1 cellular context compared by ENCODE assay signal in the genomic region with DNA sequence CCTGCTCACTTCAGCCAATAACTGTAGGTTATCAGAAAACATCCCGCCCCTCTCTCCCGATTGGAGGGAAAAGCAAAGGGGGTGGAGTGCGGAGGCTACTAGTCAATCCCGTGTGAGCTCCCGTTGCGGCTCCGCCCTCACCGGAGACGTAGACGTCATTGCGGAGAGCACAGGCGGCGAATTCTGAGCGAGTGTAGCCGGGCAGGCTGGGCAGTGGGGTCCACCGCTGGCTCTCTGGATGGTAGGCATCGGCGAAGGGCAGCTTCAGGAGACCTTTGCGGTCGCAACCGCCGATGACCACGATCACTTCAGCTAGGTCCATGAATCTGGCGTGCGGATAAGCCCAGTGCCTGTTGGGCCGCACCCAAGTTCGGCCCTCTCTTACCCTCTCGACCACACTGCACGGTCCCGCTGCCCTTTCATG.
A peak's percentile ranks its signal among the peaks of the same experiment; 100 is the strongest.
TF ChIP-seq lines count a peak whose summit lies in the region.

No MANE protein-coding gene starts in this region.

TF ChIP-seq in K562, 482 proteins besides CTCF, POLR2A, EP300 and RAD21 (continued from another document):
- TF ChIP-seq, protein P1, sequence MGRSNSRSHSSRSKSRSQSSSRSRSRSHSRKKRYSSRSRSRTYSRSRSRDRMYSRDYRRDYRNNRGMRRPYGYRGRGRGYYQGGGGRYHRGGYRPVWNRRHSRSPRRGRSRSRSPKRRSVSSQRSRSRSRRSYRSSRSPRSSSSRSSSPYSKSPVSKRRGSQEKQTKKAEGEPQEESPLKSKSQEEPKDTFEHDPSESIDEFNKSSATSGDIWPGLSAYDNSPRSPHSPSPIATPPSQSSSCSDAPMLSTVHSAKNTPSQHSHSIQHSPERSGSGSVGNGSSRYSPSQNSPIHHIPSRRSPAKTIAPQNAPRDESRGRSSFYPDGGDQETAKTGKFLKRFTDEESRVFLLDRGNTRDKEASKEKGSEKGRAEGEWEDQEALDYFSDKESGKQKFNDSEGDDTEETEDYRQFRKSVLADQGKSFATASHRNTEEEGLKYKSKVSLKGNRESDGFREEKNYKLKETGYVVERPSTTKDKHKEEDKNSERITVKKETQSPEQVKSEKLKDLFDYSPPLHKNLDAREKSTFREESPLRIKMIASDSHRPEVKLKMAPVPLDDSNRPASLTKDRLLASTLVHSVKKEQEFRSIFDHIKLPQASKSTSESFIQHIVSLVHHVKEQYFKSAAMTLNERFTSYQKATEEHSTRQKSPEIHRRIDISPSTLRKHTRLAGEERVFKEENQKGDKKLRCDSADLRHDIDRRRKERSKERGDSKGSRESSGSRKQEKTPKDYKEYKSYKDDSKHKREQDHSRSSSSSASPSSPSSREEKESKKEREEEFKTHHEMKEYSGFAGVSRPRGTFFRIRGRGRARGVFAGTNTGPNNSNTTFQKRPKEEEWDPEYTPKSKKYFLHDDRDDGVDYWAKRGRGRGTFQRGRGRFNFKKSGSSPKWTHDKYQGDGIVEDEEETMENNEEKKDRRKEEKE (IDR thresholded peaks at IDR 0.05; ENCODE audit: borderline replicate concordance in 1 of 2, control insufficient read depth in 1 of 2, low read depth in 2 of 2, low read length in 1 of 2): no peak
- TF ChIP-seq ARNT (IDR thresholded peaks at IDR 0.05): no peak
- TF ChIP-seq, protein P2, sequence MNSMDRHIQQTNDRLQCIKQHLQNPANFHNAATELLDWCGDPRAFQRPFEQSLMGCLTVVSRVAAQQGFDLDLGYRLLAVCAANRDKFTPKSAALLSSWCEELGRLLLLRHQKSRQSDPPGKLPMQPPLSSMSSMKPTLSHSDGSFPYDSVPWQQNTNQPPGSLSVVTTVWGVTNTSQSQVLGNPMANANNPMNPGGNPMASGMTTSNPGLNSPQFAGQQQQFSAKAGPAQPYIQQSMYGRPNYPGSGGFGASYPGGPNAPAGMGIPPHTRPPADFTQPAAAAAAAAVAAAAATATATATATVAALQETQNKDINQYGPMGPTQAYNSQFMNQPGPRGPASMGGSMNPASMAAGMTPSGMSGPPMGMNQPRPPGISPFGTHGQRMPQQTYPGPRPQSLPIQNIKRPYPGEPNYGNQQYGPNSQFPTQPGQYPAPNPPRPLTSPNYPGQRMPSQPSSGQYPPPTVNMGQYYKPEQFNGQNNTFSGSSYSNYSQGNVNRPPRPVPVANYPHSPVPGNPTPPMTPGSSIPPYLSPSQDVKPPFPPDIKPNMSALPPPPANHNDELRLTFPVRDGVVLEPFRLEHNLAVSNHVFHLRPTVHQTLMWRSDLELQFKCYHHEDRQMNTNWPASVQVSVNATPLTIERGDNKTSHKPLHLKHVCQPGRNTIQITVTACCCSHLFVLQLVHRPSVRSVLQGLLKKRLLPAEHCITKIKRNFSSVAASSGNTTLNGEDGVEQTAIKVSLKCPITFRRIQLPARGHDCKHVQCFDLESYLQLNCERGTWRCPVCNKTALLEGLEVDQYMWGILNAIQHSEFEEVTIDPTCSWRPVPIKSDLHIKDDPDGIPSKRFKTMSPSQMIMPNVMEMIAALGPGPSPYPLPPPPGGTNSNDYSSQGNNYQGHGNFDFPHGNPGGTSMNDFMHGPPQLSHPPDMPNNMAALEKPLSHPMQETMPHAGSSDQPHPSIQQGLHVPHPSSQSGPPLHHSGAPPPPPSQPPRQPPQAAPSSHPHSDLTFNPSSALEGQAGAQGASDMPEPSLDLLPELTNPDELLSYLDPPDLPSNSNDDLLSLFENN (IDR thresholded peaks at IDR 0.05; ENCODE audit: low read depth in 2 of 2, low read length in 2 of 2): no peak
- TF ChIP-seq, protein P3, sequence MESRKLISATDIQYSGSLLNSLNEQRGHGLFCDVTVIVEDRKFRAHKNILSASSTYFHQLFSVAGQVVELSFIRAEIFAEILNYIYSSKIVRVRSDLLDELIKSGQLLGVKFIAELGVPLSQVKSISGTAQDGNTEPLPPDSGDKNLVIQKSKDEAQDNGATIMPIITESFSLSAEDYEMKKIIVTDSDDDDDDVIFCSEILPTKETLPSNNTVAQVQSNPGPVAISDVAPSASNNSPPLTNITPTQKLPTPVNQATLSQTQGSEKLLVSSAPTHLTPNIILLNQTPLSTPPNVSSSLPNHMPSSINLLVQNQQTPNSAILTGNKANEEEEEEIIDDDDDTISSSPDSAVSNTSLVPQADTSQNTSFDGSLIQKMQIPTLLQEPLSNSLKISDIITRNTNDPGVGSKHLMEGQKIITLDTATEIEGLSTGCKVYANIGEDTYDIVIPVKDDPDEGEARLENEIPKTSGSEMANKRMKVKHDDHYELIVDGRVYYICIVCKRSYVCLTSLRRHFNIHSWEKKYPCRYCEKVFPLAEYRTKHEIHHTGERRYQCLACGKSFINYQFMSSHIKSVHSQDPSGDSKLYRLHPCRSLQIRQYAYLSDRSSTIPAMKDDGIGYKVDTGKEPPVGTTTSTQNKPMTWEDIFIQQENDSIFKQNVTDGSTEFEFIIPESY (CRISPR knock-in tag; IDR thresholded peaks at IDR 0.05): 0 out of 2 replicates have a peak, but pooled peaks have one; percentile 49
